ENCODE assay signal across 30 cellular contexts in genomic region chr1:222798975-222799374, GRCh38.
"Had no signal": no experiment of that assay in that cellular context is flagged by ENCODE, and none has a peak within 500 bp of the region (broad histone marks: within the 10 kb centered on the region; RNA-seq: fewer than 3 reads in every experiment).

No MANE protein-coding gene starts in this region.

- H2AFZ ChIP-seq: hepatocyte had no signal

- H3K27me3 Mint-ChIP-seq: naive B cell, progenitor cell of endocrine pancreas had no signal

- H3K4me2 ChIP-seq: hepatocyte had no signal

- H3K9me3 ChIP-seq: colonic mucosa, gastroesophageal sphincter, left ventricle myocardium inferior, ovary, right lobe of liver, suprapubic skin, transverse colon had no signal

- H3K4me1 ChIP-seq: colonic mucosa, transverse colon had no signal

- DNase-seq: activated CD4-positive, alpha-beta T cell treated with anti-CD3 and anti-CD28 coated beads for 36 hours; activated CD4-positive, alpha-beta T cell treated with anti-CD3 and anti-CD28 coated beads, Interleukin-2, amount 50 U/mL, for 48 hours; activated CD4-positive, CD25-positive, alpha-beta regulatory T cell; activated CD8-positive, alpha-beta memory T cell treated with anti-CD3 and anti-CD28 coated beads, Interleukin-2, amount 50 U/mL, for 48 hours; activated gamma-delta T cell; activated T-cell treated with anti-CD3 and anti-CD28 coated beads, Interleukin-2, amount 50 U/mL, for 24 hours; anterior cingulate cortex; cerebellar nuclear complex; colonic mucosa; dorsolateral prefrontal cortex; effector memory CD4-positive, alpha-beta T cell; islet precursor cell; left ventricle myocardium inferior; naive B cell; nephron progenitor cell; ovary; right lobe of liver; stimulated activated CD4-positive, alpha-beta T cell treated with anti-CD3 and anti-CD28 coated beads, Interleukin-12 subunit alpha, Interleukin-12 subunit beta, amount 100 ng/mL, for 4 hours; stimulated activated CD4-positive, alpha-beta T cell treated with anti-CD3 and anti-CD28 coated beads, Interleukin-4, amount 100 ng/mL, for 24 hours; transverse colon had no signal

- H3K27ac Mint-ChIP-seq: activated CD4-positive, alpha-beta T cell treated with anti-CD3 and anti-CD28 coated beads for 36 hours; activated naive CD4-positive, alpha-beta T cell treated with anti-CD3 and anti-CD28 coated beads, Interleukin-2, amount 50 U/mL, for 24 hours; activated T-cell treated with anti-CD3 and anti-CD28 coated beads, Interleukin-2, amount 50 U/mL, for 24 hours; brain; mesothelial cell of epicardium; naive B cell; nephron progenitor cell; stimulated activated effector memory CD8-positive, alpha-beta T cell treated with anti-CD3 and anti-CD28 coated beads, Interleukin-12 subunit alpha, Interleukin-12 subunit beta, amount 100 ng/mL, for 72 hours had no signal

- H3K4me1 Mint-ChIP-seq: brain; nephron progenitor cell; stimulated activated effector memory CD8-positive, alpha-beta T cell treated with anti-CD3 and anti-CD28 coated beads, Interleukin-12 subunit alpha, Interleukin-12 subunit beta, amount 100 ng/mL, for 72 hours had no signal

- H3K27ac ChIP-seq: cardiac muscle cell, colonic mucosa, dorsolateral prefrontal cortex, gastroesophageal sphincter, left ventricle myocardium inferior, ovary, right lobe of liver, suprapubic skin, transverse colon had no signal

- ATAC-seq: activated CD4-positive, alpha-beta T cell treated with anti-CD3 and anti-CD28 coated beads for 36 hours had no signal

- H3K27me3 ChIP-seq: cardiac muscle cell, colonic mucosa, gastroesophageal sphincter, hepatocyte, ovary, right lobe of liver, suprapubic skin, transverse colon had no signal

- H3K4me3 ChIP-seq: cardiac muscle cell, colonic mucosa, dorsolateral prefrontal cortex, gastroesophageal sphincter, hepatocyte, left ventricle myocardium inferior, lung, ovary, right lobe of liver, suprapubic skin, transverse colon had no signal

- H3K36me3 Mint-ChIP-seq: activated naive CD4-positive, alpha-beta T cell treated with anti-CD3 and anti-CD28 coated beads, Interleukin-2, amount 50 U/mL, for 24 hours; brain; mesothelial cell of epicardium; naive B cell; stimulated activated effector memory CD8-positive, alpha-beta T cell treated with anti-CD3 and anti-CD28 coated beads, Interleukin-12 subunit alpha, Interleukin-12 subunit beta, amount 100 ng/mL, for 72 hours had no signal

- H3K9me3 Mint-ChIP-seq: activated naive CD4-positive, alpha-beta T cell treated with anti-CD3 and anti-CD28 coated beads, Interleukin-2, amount 50 U/mL, for 24 hours; activated T-cell treated with anti-CD3 and anti-CD28 coated beads, Interleukin-2, amount 50 U/mL, for 24 hours; mesothelial cell of epicardium; naive B cell; nephron progenitor cell; stimulated activated effector memory CD8-positive, alpha-beta T cell treated with anti-CD3 and anti-CD28 coated beads, Interleukin-12 subunit alpha, Interleukin-12 subunit beta, amount 100 ng/mL, for 72 hours had no signal

- H3K79me2 ChIP-seq: hepatocyte had no signal

- H3K4me3 Mint-ChIP-seq: activated CD4-positive, alpha-beta T cell treated with anti-CD3 and anti-CD28 coated beads for 36 hours; activated naive CD4-positive, alpha-beta T cell treated with anti-CD3 and anti-CD28 coated beads, Interleukin-2, amount 50 U/mL, for 24 hours; activated T-cell treated with anti-CD3 and anti-CD28 coated beads, Interleukin-2, amount 50 U/mL, for 24 hours; brain; mesothelial cell of epicardium; nephron progenitor cell; stimulated activated effector memory CD8-positive, alpha-beta T cell treated with anti-CD3 and anti-CD28 coated beads, Interleukin-12 subunit alpha, Interleukin-12 subunit beta, amount 100 ng/mL, for 72 hours had no signal

- H3K36me3 ChIP-seq: cardiac muscle cell, colonic mucosa, gastroesophageal sphincter, left ventricle myocardium inferior, ovary, right lobe of liver, suprapubic skin, transverse colon had no signal
